ENCODE assay signal across 8 cellular contexts in genomic region chr7:43926193-43927043, GRCh38. TPM values are rescaled to one million over a fixed set of nuclear protein-coding genes. Genes with fewer than 3 reads are reported as not detected.
DNase-seq lines count a peak whose midpoint lies in the region; ATAC-seq and TF ChIP-seq lines count a peak whose summit lies in the region.

TSS of gene UBE2D4 (plus strand) at chr7:43926436. CDS start at chr7:43926533, 97 bp downstream.

- WGBS in lower leg skin, 2 donors = 0 to 1% methylated on average over 51 to 62 of the region's 79 CpGs

- no peaks in the 10 kb centered on the region for H3K36me3 ChIP-seq in CD4-positive, CD25-positive, alpha-beta regulatory T cell (ENCODE audit: control insufficient read depth, insufficient read depth, low read length)

- H3K27me3 Mint-ChIP-seq in CD4-positive, CD25-positive, alpha-beta regulatory T cell = no peaks in the 10 kb centered on the region

- peak; percentile 80 to 90 (median 89) for DNase-seq in CD4-positive, CD25-positive, alpha-beta regulatory T cell
- DNase-seq in NCI-H748 treated with DMSO at 0.1 percent for 48 hours (lab: John Stamatoyannopoulos, UW) (peak; percentile 78), dermis microvascular lymphatic vessel endothelial cell (ENCODE audit: low read depth in 2 of 2) (peak; percentile 45 to 83), lower leg skin (ENCODE audit: low spot score in 2 of 2) (peak; percentile 78 to 98)
- peak; percentile 92 to 93 for DNase-seq in activated CD4-positive, alpha-beta T cell treated with anti-CD3 and anti-CD28 coated beads, Interleukin-2, amount 50 U/mL, for 48 hours
- DNase-seq in stimulated activated CD4-positive, alpha-beta T cell treated with anti-CD3 and anti-CD28 coated beads, Interleukin-4, amount 100 ng/mL, for 48 hours (ENCODE audit: low read depth in 2 of 2) = peak; percentile 88 to 89

- H3K9me3 ChIP-seq in CD4-positive, CD25-positive, alpha-beta regulatory T cell (ENCODE audit: control insufficient read depth in 2 of 2, low read length in 2 of 2) = no peaks in the 10 kb centered on the region

- H3K9me3 Mint-ChIP-seq in CD4-positive, CD25-positive, alpha-beta regulatory T cell = peaks cover 0 to 1% (median 0%) of the 10 kb centered on the region in 7 donors

- peak within 1 kb of the TSS; percentile 77 to 95 (median 93) for H3K27ac Mint-ChIP-seq in CD4-positive, CD25-positive, alpha-beta regulatory T cell

- intact Hi-C loops in lower leg skin (cut with DNase I; ENCODE audit: low total_unique reads) = no loop called here

- H3K4me3 Mint-ChIP-seq in CD4-positive, CD25-positive, alpha-beta regulatory T cell = peak within 1 kb of the TSS; percentile 90 to 94 (median 91)

- TF ChIP-seq POLR2A in lower leg skin (IDR thresholded peaks at IDR 0.05) = peak in 1 of 2 donors; percentile 70

- H3K27ac ChIP-seq in CD4-positive, CD25-positive, alpha-beta regulatory T cell (ENCODE audit: insufficient read depth, low read length, poor library complexity, severe bottlenecking) = peak within 1 kb of the TSS; percentile 92

- ATAC-seq in CD4-positive, CD25-positive, alpha-beta regulatory T cell (ENCODE audit: low read depth in 2 of 2) = peak; percentile 91
- ATAC-seq in GM19351 (IDR thresholded peaks at IDR 0.05; ENCODE audit: unreplicated experiment) = peak; percentile 90
- peak; percentile 67 for ATAC-seq in HG03469 (IDR thresholded peaks at IDR 0.05; ENCODE audit: unreplicated experiment)

- peak within 1 kb of the TSS; percentile 90 for H3K4me3 ChIP-seq in CD4-positive, CD25-positive, alpha-beta regulatory T cell (ENCODE audit: low read depth, low read length)
- H3K4me3 ChIP-seq in lower leg skin (ENCODE audit: low read depth, poor library complexity, severe bottlenecking) = peak within 1 kb of the TSS; percentile 62

- TF ChIP-seq CTCF in lower leg skin (IDR thresholded peaks at IDR 0.05) = no peak

- no peaks in the 10 kb centered on the region for H3K27me3 ChIP-seq in CD4-positive, CD25-positive, alpha-beta regulatory T cell (ENCODE audit: control insufficient read depth, insufficient read depth, low read length)

- peaks cover 14% of the 10 kb centered on the region for H3K4me1 ChIP-seq in CD4-positive, CD25-positive, alpha-beta regulatory T cell (ENCODE audit: control insufficient read depth, insufficient read depth, low read length, poor library complexity, severe bottlenecking)

- peaks cover 11% of the 10 kb centered on the region for H3K36me3 Mint-ChIP-seq in CD4-positive, CD25-positive, alpha-beta regulatory T cell

- H3K4me1 Mint-ChIP-seq in CD4-positive, CD25-positive, alpha-beta regulatory T cell = peaks cover 10 to 53% (median 23%) of the 10 kb centered on the region in 4 donors

RNA-seq across cellular contexts. Expression of gene UBE2D4, which starts in this region (rescaled TPM):
- total RNA-seq in CD4-positive, CD25-positive, alpha-beta regulatory T cell = 11.4 TPM
- 10 to 100 TPM; 10.6 to 15.5 (median 13.4) TPM for polyA plus RNA-seq in CD4-positive, CD25-positive, alpha-beta regulatory T cell
- total RNA-seq in dermis microvascular lymphatic vessel endothelial cell (3.9 and 6.1 TPM in 2 replicates), lower leg skin (10 to 100 TPM; 13.0 to 23.9 (median 20.8) TPM)

Comparison
In these comparisons a context has a peak if more than half of its experiments do, and no peak if none do; other contexts are left out.
1. Peak in every context shown above with its lines: DNase-seq, ATAC-seq, H3K4me3 ChIP-seq and H3K27ac ChIP-seq.